In the genomic region with DNA sequence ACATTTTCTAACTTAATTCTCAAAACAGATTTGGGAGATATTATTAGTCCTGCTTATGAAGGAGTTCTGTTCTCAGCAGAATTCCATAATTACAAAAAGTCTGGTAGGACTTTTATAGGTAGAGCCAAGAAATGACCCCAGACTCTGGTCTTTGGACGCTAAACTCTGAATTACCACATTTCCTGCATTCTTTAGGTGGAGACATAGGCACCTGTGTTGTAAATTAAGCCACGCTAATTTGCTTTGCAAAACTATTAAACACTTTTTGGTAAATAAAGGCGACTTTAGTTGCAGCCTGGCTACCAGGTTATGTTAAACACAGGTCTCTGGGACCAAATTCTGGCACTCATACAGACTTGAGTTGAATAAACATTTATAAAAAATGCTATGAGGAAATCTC, we compare ENCODE assay signal across 19 cellular contexts.
DNase-seq lines count a peak whose midpoint lies in the region; ATAC-seq and TF ChIP-seq lines count a peak whose summit lies in the region.
"Had no signal": no experiment of that assay in that cellular context is flagged by ENCODE, and none has a peak within 500 bp of the region (broad histone marks: within the 10 kb centered on the region; RNA-seq: fewer than 3 reads in every experiment).

No MANE protein-coding gene starts in this region.

- no peak overlapping the region for H3K9ac ChIP-seq in BLaER1

- peak overlapping the region; percentile 44 to 89 (median 80) for H3K4me3 Mint-ChIP-seq in IgD-negative memory B cell
- H3K4me3 Mint-ChIP-seq in progenitor cell of endocrine pancreas (ENCODE audit: low read depth), result no peak overlapping the region
- H3K4me3 Mint-ChIP-seq: activated T-cell treated with anti-CD3 and anti-CD28 coated beads, Interleukin-2, amount 50 U/mL, for 24 hours had no signal

- H3K27ac ChIP-seq in BLaER1, result no peak overlapping the region
- H3K27ac ChIP-seq in coronary artery, result peak overlapping the region; percentile 23 to 90
- peak overlapping the region; percentile 56 for H3K27ac ChIP-seq in osteoblast (ENCODE audit: low read depth, low read length)

- no peak overlapping the region for H2AFZ ChIP-seq in osteoblast (ENCODE audit: low read length)

- peak overlapping the region; percentile 93 for H3K4me2 ChIP-seq in BLaER1
- H3K4me2 ChIP-seq in osteoblast (ENCODE audit: insufficient read depth, low read length), result no peak overlapping the region

- H3K27me3 Mint-ChIP-seq in IgD-negative memory B cell (no peaks in the 10 kb centered on the region), progenitor cell of endocrine pancreas (no peaks in the 10 kb centered on the region)
- H3K27me3 Mint-ChIP-seq: activated T-cell treated with anti-CD3 and anti-CD28 coated beads, Interleukin-2, amount 50 U/mL, for 24 hours had no signal

- H3K27me3 ChIP-seq in BLaER1, result peaks cover 16% of the 10 kb centered on the region
- no peaks in the 10 kb centered on the region for H3K27me3 ChIP-seq in osteoblast (ENCODE audit: insufficient read depth, low read length)

- H3K27ac Mint-ChIP-seq in IgD-negative memory B cell (peak overlapping the region; percentile 90 to 98 (median 97)), progenitor cell of endocrine pancreas (no peak overlapping the region)
- H3K27ac Mint-ChIP-seq: activated T-cell treated with anti-CD3 and anti-CD28 coated beads, Interleukin-2, amount 50 U/mL, for 24 hours had no signal

- DNase-seq in coronary artery (ENCODE audit: low spot score) (no peak), osteoblast (ENCODE audit: insufficient read length, low spot score, missing footprints) (no peak), AG08395 (ENCODE audit: low spot score) (no peak), progenitor cell of endocrine pancreas (ENCODE audit: low spot score, unreplicated experiment) (no peak), cerebellar nuclear complex (lab: John Stamatoyannopoulos, UW) (no peak)
- DNase-seq: activated CD4-positive, alpha-beta T cell treated with anti-CD3 and anti-CD28 coated beads, Interleukin-2, amount 50 U/mL, for 48 hours; activated naive CD4-positive, alpha-beta T cell treated with anti-CD3 and anti-CD28 coated beads, Interleukin-2, amount 50 U/mL, for 16 hours; activated T-cell treated with anti-CD3 and anti-CD28 coated beads, Interleukin-2, amount 50 U/mL, for 24 hours; dermis blood vessel endothelial cell; glutamatergic neuron; mammary epithelial cell; NCI-H1048; NCI-H2081 treated with DMSO at 0.1 percent for 48 hours; NCI-H526 treated with DMSO at 0.1 percent for 48 hours had no signal

- H3K9me3 ChIP-seq in BLaER1, result no peaks in the 10 kb centered on the region
- H3K9me3 ChIP-seq in osteoblast (ENCODE audit: low read depth, low read length), result no peaks in the 10 kb centered on the region

- H3K4me1 ChIP-seq in BLaER1 (peaks cover 72% of the 10 kb centered on the region), osteoblast (ENCODE audit: insufficient read depth, low read length) (peaks cover 65% of the 10 kb centered on the region)

- H3K4me1 Mint-ChIP-seq in IgD-negative memory B cell (peaks cover 74 to 87% (median 78%) of the 10 kb centered on the region in 3 donors), progenitor cell of endocrine pancreas (ENCODE audit: low read depth) (peaks cover 17% of the 10 kb centered on the region)

- H3K36me3 ChIP-seq in BLaER1, result no peaks in the 10 kb centered on the region
- peaks cover 4% of the 10 kb centered on the region for H3K36me3 ChIP-seq in osteoblast (ENCODE audit: insufficient read depth, low read length)

- H3K9me3 Mint-ChIP-seq in IgD-negative memory B cell (no peaks in the 10 kb centered on the region), progenitor cell of endocrine pancreas (ENCODE audit: low read depth) (no peaks in the 10 kb centered on the region)
- H3K9me3 Mint-ChIP-seq: activated T-cell treated with anti-CD3 and anti-CD28 coated beads, Interleukin-2, amount 50 U/mL, for 24 hours had no signal

- H4K20me1 ChIP-seq in BLaER1 (peaks cover 6% of the 10 kb centered on the region), osteoblast (ENCODE audit: insufficient read depth, low read length) (peaks cover 55% of the 10 kb centered on the region)

- H3K4me3 ChIP-seq in BLaER1 (no peak overlapping the region), coronary artery (no peak overlapping the region), osteoblast (ENCODE audit: insufficient read depth, low read length) (no peak overlapping the region)
- H3K4me3 ChIP-seq: K562 had no signal

- TF ChIP-seq CTCF in coronary artery (IDR thresholded peaks at IDR 0.05) (no peak), osteoblast (IDR thresholded peaks at IDR 0.05; ENCODE audit: extremely low read depth, low read depth, low read length) (no peak), progenitor cell of endocrine pancreas (IDR thresholded peaks at IDR 0.05; ENCODE audit: unreplicated experiment) (no peak)

- ATAC-seq in GM21515 (IDR thresholded peaks at IDR 0.05; ENCODE audit: unreplicated experiment), result no peak
- ATAC-seq: K562, SK-N-SH treated with all-trans-retinoic acid at 6 μM for 48 hours had no signal

- no peaks in the 10 kb centered on the region for H3K36me3 Mint-ChIP-seq in IgD-negative memory B cell
- no peaks in the 10 kb centered on the region for H3K36me3 Mint-ChIP-seq in progenitor cell of endocrine pancreas (ENCODE audit: insufficient read depth)

- peaks cover 96% of the 10 kb centered on the region for H3K79me2 ChIP-seq in osteoblast (ENCODE audit: insufficient read depth, low read length)
